27 cellular contexts compared by ENCODE assay signal in genomic region chr12:18140969-18141368, GRCh38. TPM values are rescaled to one million over a fixed set of nuclear protein-coding genes. Genes with fewer than 3 reads are reported as not detected.
DNase-seq lines count a peak whose midpoint lies in the region; ATAC-seq and TF ChIP-seq lines count a peak whose summit lies in the region.
"Had no signal": no experiment of that assay in that cellular context is flagged by ENCODE, and none has a peak within 500 bp of the region (broad histone marks: within the 10 kb centered on the region; RNA-seq: fewer than 3 reads in every experiment).

No MANE protein-coding gene starts in this region.

- H3K36me3 Mint-ChIP-seq in osteocyte (ENCODE audit: unreplicated experiment) = no peaks in the 10 kb centered on the region
- no peaks in the 10 kb centered on the region for H3K36me3 Mint-ChIP-seq in CD8-positive, alpha-beta memory T cell
- no peaks in the 10 kb centered on the region for H3K36me3 Mint-ChIP-seq in stimulated activated naive B cell treated with anti-CD40 and anti-IgM and Interleukin-4, amounts not matched to agents 10 μg/mL and 1 μg/mL and 100 μg/mL, for 72 hours
- H3K36me3 Mint-ChIP-seq: activated naive CD8-positive, alpha-beta T cell treated with anti-CD3 and anti-CD28 coated beads for 36 hours; immature natural killer cell; naive B cell had no signal

- peak; percentile 65 for ATAC-seq in left colon
- no peak for ATAC-seq in stimulated activated naive B cell treated with anti-CD40 and anti-IgM and Interleukin-4, amounts not matched to agents 10 μg/mL and 1 μg/mL and 100 μg/mL, for 72 hours (replicated peaks)

- no peaks in the 10 kb centered on the region for H3K27me3 ChIP-seq in CD8-positive, alpha-beta memory T cell (ENCODE audit: insufficient read depth, low read length, poor library complexity, severe bottlenecking)
- H3K27me3 ChIP-seq: ascending aorta; BLaER1 treated with 17β-estradiol and CSF1 and Interleukin-3, amounts not matched to agents 10 nM and 100 nM; left lung had no signal

- H3K9me2 ChIP-seq in OCI-LY7 (ENCODE audit: insufficient read depth, low read length) = no peaks in the 10 kb centered on the region
- H3K9me2 ChIP-seq: SK-N-SH had no signal

- peak overlapping the region; percentile 8; the same call in 1 of the 2 replicates for H3K4me2 ChIP-seq in OCI-LY7 (ENCODE audit: low read length)
- H3K4me2 ChIP-seq: BLaER1 treated with 17β-estradiol and CSF1 and Interleukin-3, amounts not matched to agents 10 nM and 100 nM; SK-N-SH had no signal

- no peak overlapping the region for H3K4me3 Mint-ChIP-seq in osteocyte (ENCODE audit: unreplicated experiment)
- H3K4me3 Mint-ChIP-seq in CD8-positive, alpha-beta memory T cell = no peak overlapping the region
- no peak overlapping the region for H3K4me3 Mint-ChIP-seq in stimulated activated naive B cell treated with anti-CD40 and anti-IgM and Interleukin-4, amounts not matched to agents 10 μg/mL and 1 μg/mL and 100 μg/mL, for 72 hours
- H3K4me3 Mint-ChIP-seq: activated naive CD8-positive, alpha-beta T cell treated with anti-CD3 and anti-CD28 coated beads for 36 hours; activated T-cell treated with anti-CD3 and anti-CD28 coated beads, Interleukin-2, amount 50 U/mL, for 24 hours; immature natural killer cell; naive B cell; stimulated activated naive CD8-positive, alpha-beta T cell treated with anti-CD3 and anti-CD28 coated beads, Interleukin-15, Interleukin-2, amounts not matched to agents 100 ng/mL and 50 ng/mL, for 24 hours; T-helper 1 cell treated with Interleukin-12 subunit alpha and Interleukin-12 subunit beta and Interleukin-4 antibody, amounts not matched to agents 30 μg/mL and 1 μg/mL, for 36 hours had no signal

- no peak overlapping the region for H3K4me3 ChIP-seq in HEK293 (ENCODE audit: low read depth, low read length)
- H3K4me3 ChIP-seq in OCI-LY7 (ENCODE audit: low read depth, low read length, poor library complexity, severe bottlenecking) = no peak overlapping the region
- H3K4me3 ChIP-seq in CD8-positive, alpha-beta memory T cell (ENCODE audit: low read length) = no peak overlapping the region
- H3K4me3 ChIP-seq: ascending aorta; BLaER1 treated with 17β-estradiol and CSF1 and Interleukin-3, amounts not matched to agents 10 nM and 100 nM; left lung; thyroid gland had no signal

- TF ChIP-seq CTCF in HEK293 (tag by site-specific recombination; IDR thresholded peaks at IDR 0.05) = no peak
- TF ChIP-seq CTCF in OCI-LY7 (conservative IDR thresholded peaks at IDR 0.05; ENCODE audit: low read length) = no peak
- TF ChIP-seq CTCF in osteocyte (IDR thresholded peaks at IDR 0.05) = no peak

- 0 out of 2 replicates have a peak overlapping the region, but pooled peaks have one; percentile 28 for H3K27ac ChIP-seq in HEK293 (ENCODE audit: extremely low read depth, low read depth, low read length)
- no peak overlapping the region for H3K27ac ChIP-seq in OCI-LY7 (ENCODE audit: low read depth, low read length, poor library complexity, severe bottlenecking)
- H3K27ac ChIP-seq in CD8-positive, alpha-beta memory T cell (ENCODE audit: low read depth, low read length) = no peak overlapping the region
- H3K27ac ChIP-seq: ascending aorta; BLaER1 treated with 17β-estradiol and CSF1 and Interleukin-3, amounts not matched to agents 10 nM and 100 nM; left lung; thyroid gland had no signal

- CTCF ChIA-PET in HEK293 (lab: Yijun Ruan, JAX) (interaction anchor here (0.6 to 3.0 kb wide), 7 partner anchors 11 to 1544 kb away, joined by 3 to 11 read pairs (median 4); no protein-coding TSS in a partner anchor), OCI-LY7 (lab: Charles Lee; ENCODE audit: unreplicated experiment) (no interaction called here)
- CTCF ChIA-PET in CD8-positive, alpha-beta memory T cell (lab: Charles Lee) = no interaction called here

- H3K4me1 ChIP-seq in HEK293 (ENCODE audit: control insufficient read depth, insufficient read depth, low read length) = peaks cover 9% of the 10 kb centered on the region; the same call in 1 of the 2 replicates
- peaks cover 35% of the 10 kb centered on the region for H3K4me1 ChIP-seq in OCI-LY7 (ENCODE audit: insufficient read depth, low read length, poor library complexity, severe bottlenecking)
- no peaks in the 10 kb centered on the region for H3K4me1 ChIP-seq in CD8-positive, alpha-beta memory T cell (ENCODE audit: insufficient read depth, low read length)
- H3K4me1 ChIP-seq: Caco-2, left lung, thyroid gland had no signal

- no peaks in the 10 kb centered on the region for H3K9me3 Mint-ChIP-seq in osteocyte (ENCODE audit: unreplicated experiment)
- H3K9me3 Mint-ChIP-seq in CD8-positive, alpha-beta memory T cell = no peaks in the 10 kb centered on the region
- no peaks in the 10 kb centered on the region for H3K9me3 Mint-ChIP-seq in stimulated activated naive B cell treated with anti-CD40 and anti-IgM and Interleukin-4, amounts not matched to agents 10 μg/mL and 1 μg/mL and 100 μg/mL, for 72 hours
- H3K9me3 Mint-ChIP-seq: activated naive CD8-positive, alpha-beta T cell treated with anti-CD3 and anti-CD28 coated beads for 36 hours; activated T-cell treated with anti-CD3 and anti-CD28 coated beads, Interleukin-2, amount 50 U/mL, for 24 hours; naive B cell; stimulated activated naive CD8-positive, alpha-beta T cell treated with anti-CD3 and anti-CD28 coated beads, Interleukin-15, Interleukin-2, amounts not matched to agents 100 ng/mL and 50 ng/mL, for 24 hours; T-helper 1 cell treated with Interleukin-12 subunit alpha and Interleukin-12 subunit beta and Interleukin-4 antibody, amounts not matched to agents 30 μg/mL and 1 μg/mL, for 36 hours had no signal

- H2AFZ ChIP-seq in OCI-LY7 (ENCODE audit: low read length) = peak overlapping the region; percentile 99

- intact Hi-C loops in OCI-LY7 (cut with micrococcal nuclease; ENCODE audit: unreplicated experiment) (loop anchor here (1.0 to 5.0 kb wide), 4 partner anchors 83 to 1148 kb away; no protein-coding TSS in a partner anchor), left colon (cut with DNase I, micrococcal nuclease) (no loop called here)

- BruUV-seq in OCI-LY7 (replicated peaks; lab: Mats Ljungman, UMichigan) = no TSS peak

- H3K4me1 Mint-ChIP-seq in osteocyte (ENCODE audit: unreplicated experiment) = peaks cover 25% of the 10 kb centered on the region
- no peaks in the 10 kb centered on the region for H3K4me1 Mint-ChIP-seq in CD8-positive, alpha-beta memory T cell
- H3K4me1 Mint-ChIP-seq in stimulated activated naive B cell treated with anti-CD40 and anti-IgM and Interleukin-4, amounts not matched to agents 10 μg/mL and 1 μg/mL and 100 μg/mL, for 72 hours = peaks cover 0 to 5% of the 10 kb centered on the region in 2 donors
- H3K4me1 Mint-ChIP-seq: activated naive CD8-positive, alpha-beta T cell treated with anti-CD3 and anti-CD28 coated beads for 36 hours; immature natural killer cell had no signal

- POLR2A ChIA-PET in HEK293 (lab: Yijun Ruan, JAX) (no interaction called here), OCI-LY7 (lab: Charles Lee) (interaction anchor here (0.5 to 1.7 kb wide), 4 partner anchors 10 to 1146 kb away, joined by 3 to 10 read pairs (median 5); no protein-coding TSS in a partner anchor)
- POLR2A ChIA-PET in CD8-positive, alpha-beta memory T cell (lab: Charles Lee) = no interaction called here

- peak overlapping the region; percentile 70 for H3K27ac Mint-ChIP-seq in osteocyte (ENCODE audit: unreplicated experiment)
- H3K27ac Mint-ChIP-seq in CD8-positive, alpha-beta memory T cell = no peak overlapping the region
- H3K27ac Mint-ChIP-seq in stimulated activated naive B cell treated with anti-CD40 and anti-IgM and Interleukin-4, amounts not matched to agents 10 μg/mL and 1 μg/mL and 100 μg/mL, for 72 hours = no peak overlapping the region
- H3K27ac Mint-ChIP-seq: activated naive CD8-positive, alpha-beta T cell treated with anti-CD3 and anti-CD28 coated beads for 36 hours; activated T-cell treated with anti-CD3 and anti-CD28 coated beads, Interleukin-2, amount 50 U/mL, for 24 hours; immature natural killer cell; naive B cell; stimulated activated naive CD8-positive, alpha-beta T cell treated with anti-CD3 and anti-CD28 coated beads, Interleukin-15, Interleukin-2, amounts not matched to agents 100 ng/mL and 50 ng/mL, for 24 hours; T-helper 1 cell treated with Interleukin-12 subunit alpha and Interleukin-12 subunit beta and Interleukin-4 antibody, amounts not matched to agents 30 μg/mL and 1 μg/mL, for 36 hours had no signal

- no peaks in the 10 kb centered on the region for H4K20me1 ChIP-seq in OCI-LY7 (ENCODE audit: insufficient read depth, low read length)
- H4K20me1 ChIP-seq: BLaER1 treated with 17β-estradiol and CSF1 and Interleukin-3, amounts not matched to agents 10 nM and 100 nM had no signal

- H3K27me3 Mint-ChIP-seq in osteocyte (ENCODE audit: unreplicated experiment) = peaks cover 2% of the 10 kb centered on the region
- H3K27me3 Mint-ChIP-seq in CD8-positive, alpha-beta memory T cell = no peaks in the 10 kb centered on the region
- no peaks in the 10 kb centered on the region for H3K27me3 Mint-ChIP-seq in stimulated activated naive B cell treated with anti-CD40 and anti-IgM and Interleukin-4, amounts not matched to agents 10 μg/mL and 1 μg/mL and 100 μg/mL, for 72 hours
- H3K27me3 Mint-ChIP-seq: activated naive CD8-positive, alpha-beta T cell treated with anti-CD3 and anti-CD28 coated beads for 36 hours; activated T-cell treated with anti-CD3 and anti-CD28 coated beads, Interleukin-2, amount 50 U/mL, for 24 hours; naive B cell; stimulated activated naive CD8-positive, alpha-beta T cell treated with anti-CD3 and anti-CD28 coated beads, Interleukin-15, Interleukin-2, amounts not matched to agents 100 ng/mL and 50 ng/mL, for 24 hours had no signal

- no peak for DNase-seq in OCI-LY7 (ENCODE audit: low spot score)
- DNase-seq in left colon = no peak
- DNase-seq in osteocyte (ENCODE audit: extremely low spot score, unreplicated experiment) = no peak
- no peak for DNase-seq in NCI-H226
- DNase-seq in CD8-positive, alpha-beta memory T cell = no peak
- no peak for DNase-seq in stimulated activated naive B cell treated with anti-CD40 and anti-IgM and Interleukin-4, amounts not matched to agents 10 μg/mL and 1 μg/mL and 100 μg/mL, for 72 hours
- DNase-seq: activated effector memory CD4-positive, alpha-beta T cell treated with anti-CD3 and anti-CD28 coated beads, Interleukin-2, amount 50 U/mL, for 16 hours; activated naive CD8-positive, alpha-beta T cell treated with anti-CD3 and anti-CD28 coated beads for 36 hours; activated T-cell treated with anti-CD3 and anti-CD28 coated beads, Interleukin-2, amount 50 U/mL, for 24 hours; Caco-2; caudate nucleus; erythroblast; hypothalamus; immature natural killer cell; left lung; naive B cell; NCI-H1048; NCI-H1694 treated with DMSO at 0.1 percent for 48 hours; SK-N-SH; stimulated activated CD4-positive, alpha-beta T cell treated with anti-CD3 and anti-CD28 coated beads, Interleukin-1b, Interleukin-23, amount 100 ng/mL, for 48 hours; thyroid gland had no signal

- no peaks in the 10 kb centered on the region for H3K36me3 ChIP-seq in HEK293 (ENCODE audit: control insufficient read depth in 2 of 2, insufficient read depth in 1 of 2, low read length in 2 of 2)
- no peaks in the 10 kb centered on the region for H3K36me3 ChIP-seq in OCI-LY7 (ENCODE audit: insufficient read depth, low read length)
- no peaks in the 10 kb centered on the region for H3K36me3 ChIP-seq in CD8-positive, alpha-beta memory T cell (ENCODE audit: insufficient read depth, low read length)
- H3K36me3 ChIP-seq: ascending aorta; BLaER1 treated with 17β-estradiol and CSF1 and Interleukin-3, amounts not matched to agents 10 nM and 100 nM; left lung; thyroid gland had no signal

- H3K9me3 ChIP-seq in HEK293 (ENCODE audit: control insufficient read depth, insufficient read depth, low read depth, low read length) (no peaks in the 10 kb centered on the region), OCI-LY7 (ENCODE audit: low read length) (no peaks in the 10 kb centered on the region)
- no peaks in the 10 kb centered on the region for H3K9me3 ChIP-seq in CD8-positive, alpha-beta memory T cell (ENCODE audit: low read length)
- H3K9me3 ChIP-seq: ascending aorta; BLaER1 treated with 17β-estradiol and CSF1 and Interleukin-3, amounts not matched to agents 10 nM and 100 nM; Caco-2; left lung; SK-N-SH; thyroid gland had no signal

- no peaks in the 10 kb centered on the region for H3K79me2 ChIP-seq in OCI-LY7 (ENCODE audit: insufficient read depth, low read depth, low read length)

RNA-seq across cellular contexts. Expression of gene RERGL, which starts 51.0 kb away (rescaled TPM):
- not detected in 2 replicates for total RNA-seq in OCI-LY7 (2014; rRNA removed; shearing (Covaris generic))
- total RNA-seq in OCI-LY7 (2022) (not detected in 2 replicates), left colon (1 to 10 TPM; 2.7 to 6.2 TPM), osteocyte (not detected in 2 replicates)
- total RNA-seq in CD8-positive, alpha-beta memory T cell = not detected
- not detected for polyA plus RNA-seq in CD8-positive, alpha-beta memory T cell
- total RNA-seq: activated naive CD8-positive, alpha-beta T cell treated with anti-CD3 and anti-CD28 coated beads for 36 hours; Caco-2; glomerular endothelial cell had no signal
- polyA plus RNA-seq: immature natural killer cell had no signal
